Comparison of ENCODE assay signal across 17 cellular contexts in the genomic region with DNA sequence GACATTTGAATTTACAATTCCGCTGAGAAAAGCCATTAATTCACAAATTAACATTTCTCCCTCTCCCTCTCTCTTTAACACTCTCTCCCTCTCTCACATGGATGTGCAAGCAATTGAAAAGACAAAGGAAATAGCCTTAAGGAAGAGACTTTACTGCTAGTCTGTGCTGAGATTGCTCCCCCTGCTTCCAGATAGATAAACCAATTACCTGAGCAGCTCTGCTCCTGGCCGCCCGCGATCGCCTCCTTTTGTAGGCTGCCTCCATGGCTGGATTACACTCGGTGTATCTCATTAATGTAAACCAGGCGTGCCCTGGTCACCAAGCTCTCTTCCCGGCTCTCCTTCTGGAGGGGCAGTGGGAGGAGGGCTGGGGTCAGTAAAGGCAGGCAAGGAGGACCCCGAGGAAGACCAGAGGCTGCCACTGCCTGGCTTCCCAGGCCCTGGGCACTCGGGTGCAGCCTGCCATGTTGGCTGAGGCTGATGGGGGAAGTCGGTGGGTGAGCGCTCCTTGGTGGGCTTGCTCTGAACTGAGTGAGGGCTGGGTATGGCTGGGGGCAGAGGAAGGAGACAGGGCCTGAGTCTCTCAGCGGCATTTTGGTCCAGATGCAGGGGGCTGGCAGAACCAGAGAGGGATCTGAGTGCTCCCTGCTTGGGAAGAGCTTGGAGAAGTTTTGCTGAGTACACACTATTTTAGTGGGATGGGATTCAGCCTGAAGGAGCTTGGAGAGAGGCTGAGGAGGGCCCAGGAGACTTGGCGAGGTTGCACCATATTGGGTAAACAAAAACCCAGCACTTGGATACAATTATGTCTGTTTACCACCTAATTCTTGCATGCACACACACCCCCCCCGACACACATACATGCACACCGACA. TPM values are rescaled to one million over a fixed set of nuclear protein-coding genes. Genes with fewer than 3 reads are reported as not detected.
DNase-seq lines count a peak whose midpoint lies in the region; ATAC-seq and TF ChIP-seq lines count a peak whose summit lies in the region.
"Had no signal": no experiment of that assay in that cellular context is flagged by ENCODE, and none has a peak within 500 bp of the region (broad histone marks: within the 10 kb centered on the region; RNA-seq: fewer than 3 reads in every experiment).

No MANE protein-coding gene starts in this region.

- H3K9ac ChIP-seq in H9 (ENCODE audit: extremely low read depth, insufficient read length, low read length) (no peak overlapping the region), NT2/D1 (ENCODE audit: insufficient read length, low read depth) (peak overlapping the region; percentile 33)
- H3K9ac ChIP-seq: BLaER1 treated with 17β-estradiol and CSF1 and Interleukin-3, amounts not matched to agents 10 nM and 100 nM had no signal

- H3K27ac ChIP-seq in H9 (ENCODE audit: insufficient read length, low read depth, low read length) (no peak overlapping the region), sigmoid colon (no peak overlapping the region), coronary artery (no peak overlapping the region)
- H3K27ac ChIP-seq: BLaER1 treated with 17β-estradiol and CSF1 and Interleukin-3, amounts not matched to agents 10 nM and 100 nM; Peyer's patch had no signal

- TF ChIP-seq EP300 in sigmoid colon (IDR thresholded peaks at IDR 0.05), result no peak

- H2BK5ac ChIP-seq in H9 (ENCODE audit: insufficient read length, low read length), result no peak overlapping the region

- H3T11ph ChIP-seq in H9 (ENCODE audit: low read length), result no peak overlapping the region

- no peaks in the 10 kb centered on the region for H3K36me3 Mint-ChIP-seq in H9 (ENCODE audit: insufficient read depth in 1 of 3, low read depth in 3 of 3)

- no peak overlapping the region for H3K56ac ChIP-seq in H9 (ENCODE audit: insufficient read length, low read depth, low read length)

- H3K27me3 ChIP-seq in H9 (ENCODE audit: insufficient read depth, low read length) (no peaks in the 10 kb centered on the region), NT2/D1 (ENCODE audit: insufficient read depth, insufficient read length) (peaks cover 15% of the 10 kb centered on the region), sigmoid colon (peaks cover 0 to 9% (median 0%) of the 10 kb centered on the region in 3 donors)
- H3K27me3 ChIP-seq: BLaER1 treated with 17β-estradiol and CSF1 and Interleukin-3, amounts not matched to agents 10 nM and 100 nM; Peyer's patch had no signal

- H3K4me1 Mint-ChIP-seq in H9, result peaks cover 33 to 43% of the 10 kb centered on the region in 2 experiments

- no peaks in the 10 kb centered on the region for H4K20me1 ChIP-seq in H9 (ENCODE audit: control insufficient read depth, insufficient read depth, insufficient read length)
- H4K20me1 ChIP-seq: BLaER1 treated with 17β-estradiol and CSF1 and Interleukin-3, amounts not matched to agents 10 nM and 100 nM had no signal

- peak overlapping the region in 1 of 2 experiments; percentile 33; a peak in 1 of 5 replicates for H3K4me3 Mint-ChIP-seq in H9

- H4K91ac ChIP-seq in H9 (ENCODE audit: insufficient read length, low read depth, low read length), result no peak overlapping the region

- H3K27ac Mint-ChIP-seq in H9, result no peak overlapping the region; a peak in 1 of 7 replicates

- ATAC-seq in GM18907 (IDR thresholded peaks at IDR 0.05; ENCODE audit: unreplicated experiment) (no peak), HG03460 (IDR thresholded peaks at IDR 0.05; ENCODE audit: unreplicated experiment) (no peak)

- no peak overlapping the region for H3K23ac ChIP-seq in H9 (ENCODE audit: insufficient read length, low read depth, low read length)

- no CpG with 5 or more reads among the region's 16 CpGs for WGBS in H9 (ENCODE audit: extremely low coverage, insufficient read length, low lambda C conversion rate)
- 55 to 77% methylated on average over 16 of the region's 16 CpGs for WGBS in sigmoid colon, 2 donors

- H2AFZ ChIP-seq in H9 (ENCODE audit: low read length), result no peak overlapping the region

- H3K4ac ChIP-seq in H9 (ENCODE audit: low read depth, low read length), result no peak overlapping the region

- no peaks in the 10 kb centered on the region for H3K9me3 Mint-ChIP-seq in H9

- intact Hi-C loops in sigmoid colon (cut with DNase I), result no loop called here

- H2BK12ac ChIP-seq in H9 (ENCODE audit: insufficient read length, low read depth, low read length), result no peak overlapping the region

- H3K79me2 ChIP-seq in H9 (ENCODE audit: insufficient read depth, low read length), result no peaks in the 10 kb centered on the region

- peaks cover 68% of the 10 kb centered on the region for H3K27me3 Mint-ChIP-seq in H9 (ENCODE audit: low read depth)

- no peak overlapping the region for H4K5ac ChIP-seq in H9 (ENCODE audit: insufficient read length, low read depth, low read length)

- peak overlapping the region; percentile 58 for H3K18ac ChIP-seq in H9 (ENCODE audit: insufficient read length, low read depth, low read length)

- DNase-seq in H9 (peak; percentile 62), NT2/D1 (ENCODE audit: low read depth, low spot score) (peak; percentile 30), iPS-NIHi7 (ENCODE audit: extremely low spot score) (peak; percentile 64), sigmoid colon (peak; percentile 40), coronary artery (ENCODE audit: low spot score) (no peak)
- DNase-seq: Caco-2, KBM-7, NCI-H1092 treated with DMSO at 0.1 percent for 48 hours, NCI-H1694 treated with DMSO at 0.1 percent for 48 hours, NCI-H345, NCI-H748 treated with DMSO at 0.1 percent for 48 hours, Peyer's patch, Right ventricle myocardium superior had no signal

- H3K36me3 ChIP-seq in NT2/D1 (ENCODE audit: insufficient read depth, insufficient read length, low read length), result no peaks in the 10 kb centered on the region
- no peaks in the 10 kb centered on the region for H3K36me3 ChIP-seq in sigmoid colon
- H3K36me3 ChIP-seq: BLaER1 treated with 17β-estradiol and CSF1 and Interleukin-3, amounts not matched to agents 10 nM and 100 nM; Peyer's patch had no signal

- H3K9me3 ChIP-seq in H9 (ENCODE audit: control insufficient read depth, low read depth, low read length), result no peaks in the 10 kb centered on the region
- H3K9me3 ChIP-seq in NT2/D1 (ENCODE audit: insufficient read depth, low read length), result no peaks in the 10 kb centered on the region
- H3K9me3 ChIP-seq in sigmoid colon, result no peaks in the 10 kb centered on the region
- H3K9me3 ChIP-seq: BLaER1 treated with 17β-estradiol and CSF1 and Interleukin-3, amounts not matched to agents 10 nM and 100 nM; Caco-2; Peyer's patch had no signal

- no peak for TF ChIP-seq POLR2A in sigmoid colon (IDR thresholded peaks at IDR 0.05)

- H2BK15ac ChIP-seq in H9 (ENCODE audit: low read depth, low read length), result no peak overlapping the region

- no peaks in the 10 kb centered on the region for H3K79me1 ChIP-seq in H9 (ENCODE audit: insufficient read depth, low read depth, low read length, poor library complexity, severe bottlenecking)

- H3K14ac ChIP-seq in H9 (ENCODE audit: insufficient read depth, low read length), result peak overlapping the region; percentile 28

- H3K4me1 ChIP-seq in H9 (ENCODE audit: insufficient read depth, low read length), result peaks cover 13% of the 10 kb centered on the region; the same call in 1 of the 2 replicates
- H3K4me1 ChIP-seq in NT2/D1 (ENCODE audit: insufficient read depth, insufficient read length), result peaks cover 21% of the 10 kb centered on the region
- peaks cover 0 to 9% (median 6%) of the 10 kb centered on the region in 4 donors for H3K4me1 ChIP-seq in sigmoid colon
- H3K4me1 ChIP-seq: Caco-2, Peyer's patch had no signal

- TF ChIP-seq CTCF in H9 (conservative IDR thresholded peaks at IDR 0.05), result 0 out of 3 replicates have a peak, but pooled peaks have one; percentile 28
- TF ChIP-seq CTCF in sigmoid colon (IDR thresholded peaks at IDR 0.05), result no peak
- TF ChIP-seq CTCF in coronary artery (IDR thresholded peaks at IDR 0.05), result no peak

- H3K4me2 ChIP-seq in H9 (ENCODE audit: insufficient read depth, insufficient read length, low read length), result peak overlapping the region; percentile 33
- H3K4me2 ChIP-seq: BLaER1 treated with 17β-estradiol and CSF1 and Interleukin-3, amounts not matched to agents 10 nM and 100 nM had no signal

- no peak overlapping the region for H4K8ac ChIP-seq in H9 (replicated peaks; ENCODE audit: insufficient read length, low read depth, low read length)

- H3K23me2 ChIP-seq in H9 (ENCODE audit: insufficient read length, low read depth, low read length, poor library complexity, severe bottlenecking), result no peaks in the 10 kb centered on the region

- H2BK20ac ChIP-seq in H9 (ENCODE audit: low read depth, low read length, poor library complexity, severe bottlenecking), result no peak overlapping the region

- no peak overlapping the region for H2BK120ac ChIP-seq in H9 (ENCODE audit: low read depth, low read length, poor library complexity, severe bottlenecking)

- H2AK5ac ChIP-seq in H9 (ENCODE audit: insufficient read length, low read length), result no peak overlapping the region

- H3K4me3 ChIP-seq in NT2/D1 (ENCODE audit: insufficient read length, low read depth) (no peak overlapping the region), sigmoid colon (no peak overlapping the region), coronary artery (no peak overlapping the region)
- H3K4me3 ChIP-seq: BLaER1 treated with 17β-estradiol and CSF1 and Interleukin-3, amounts not matched to agents 10 nM and 100 nM; Peyer's patch had no signal

RNA-seq across cellular contexts. Expression of a gene that starts 42.9 kb away (rescaled TPM):
- not detected in 2 replicates for total RNA-seq in H9 (2021)
- total RNA-seq in sigmoid colon, result not detected
- not detected for polyA plus RNA-seq in sigmoid colon
- total RNA-seq: HT1080, Peyer's patch, Right ventricle myocardium superior had no signal
